1 cellular context compared by ENCODE assay signal in genomic region chr15:98845138-98845884, GRCh38.
TF ChIP-seq lines count a peak whose summit lies in the region.

No MANE protein-coding gene starts in this region.

TF ChIP-seq in GM23338, 12 proteins besides CTCF, POLR2A, EP300 and RAD21 (continued from another document):
- TF ChIP-seq ZNF462 (CRISPR knock-in tag; IDR thresholded peaks at IDR 0.05) (no peak), CREB1 (CRISPR knock-in tag; IDR thresholded peaks at IDR 0.05; ENCODE audit: low read depth) (no peak), REST (IDR thresholded peaks at IDR 0.05; ENCODE audit: unreplicated experiment) (no peak), EZH2phosphoT487 (IDR thresholded peaks at IDR 0.05; ENCODE audit: unreplicated experiment) (no peak), NANOG (IDR thresholded peaks at IDR 0.05; ENCODE audit: borderline replicate concordance) (no peak), JUNB (IDR thresholded peaks at IDR 0.05; ENCODE audit: unreplicated experiment) (no peak), POLR2AphosphoS5 (IDR thresholded peaks at IDR 0.05; ENCODE audit: low read depth) (no peak)
TF ChIP-seq in GM23338: peak in this region for 0.
